Comparison of ENCODE assay signal across 10 cellular contexts in genomic region chr1:160494620-160495019, GRCh38. TPM values are rescaled to one million over a fixed set of nuclear protein-coding genes. Genes with fewer than 3 reads are reported as not detected.
A peak's percentile ranks its signal among the peaks of the same experiment; 100 is the strongest.
DNase-seq lines count a peak whose midpoint lies in the region; ATAC-seq and TF ChIP-seq lines count a peak whose summit lies in the region.
"Had no signal": no experiment of that assay in that cellular context is flagged by ENCODE, and none has a peak within 500 bp of the region (broad histone marks: within the 10 kb centered on the region; RNA-seq: fewer than 3 reads in every experiment).

No MANE protein-coding gene starts in this region.

- no peaks in the 10 kb centered on the region for H3K9me3 ChIP-seq in RWPE2 (ENCODE audit: severe bottlenecking)

- TF ChIP-seq CTCF in AG10803 (conservative IDR thresholded peaks at IDR 0.05; ENCODE audit: low read length) (0 out of 2 replicates have a peak, but pooled peaks have one; percentile 16), GM12873 (IDR thresholded peaks at IDR 0.05; ENCODE audit: insufficient read depth, low read depth, low read length, missing control alignments) (peak; percentile 35), RWPE2 (IDR thresholded peaks at IDR 0.05; ENCODE audit: poor library complexity, severe bottlenecking) (peak; percentile 41), glutamatergic neuron (IDR thresholded peaks at IDR 0.05; ENCODE audit: partially characterized antibody, unreplicated experiment) (no peak)

- DNase-seq in AG10803 (ENCODE audit: low read depth) = no peak
- DNase-seq in RWPE2 (ENCODE audit: low spot score) = no peak
- peak; percentile 25 for DNase-seq in glutamatergic neuron
- DNase-seq in NCI-H187 (lab: John Stamatoyannopoulos, UW) = no peak
- DNase-seq in COLO829 (ENCODE audit: low spot score) = no peak
- DNase-seq: central memory CD4-positive, alpha-beta T cell; hypothalamus had no signal

- H3K27me3 Mint-ChIP-seq in glutamatergic neuron (ENCODE audit: unreplicated experiment) = peaks cover 2% of the 10 kb centered on the region

- peaks cover 6% of the 10 kb centered on the region for H3K4me1 Mint-ChIP-seq in glutamatergic neuron (ENCODE audit: low read depth, unreplicated experiment)

- no peak overlapping the region for H3K27ac Mint-ChIP-seq in glutamatergic neuron (ENCODE audit: unreplicated experiment)

- no peaks in the 10 kb centered on the region for H3K27me3 ChIP-seq in RWPE2 (ENCODE audit: insufficient read depth, poor library complexity, severe bottlenecking)

- no peak overlapping the region for H3K4me3 ChIP-seq in AG10803 (ENCODE audit: low read length)
- no peak overlapping the region for H3K4me3 ChIP-seq in RWPE2 (ENCODE audit: severe bottlenecking)

- H3K4me3 Mint-ChIP-seq in glutamatergic neuron (ENCODE audit: unreplicated experiment) = no peak overlapping the region

- H3K36me3 Mint-ChIP-seq in glutamatergic neuron (ENCODE audit: unreplicated experiment) = peaks cover 4% of the 10 kb centered on the region

- H3K36me3 ChIP-seq in RWPE2 (ENCODE audit: low read depth) = no peaks in the 10 kb centered on the region

- no peaks in the 10 kb centered on the region for H3K9me3 Mint-ChIP-seq in glutamatergic neuron (ENCODE audit: unreplicated experiment)

- no peak for ATAC-seq in RWPE2 (ENCODE audit: low read depth)
- ATAC-seq in GM18498 (IDR thresholded peaks at IDR 0.05; ENCODE audit: unreplicated experiment) = no peak
- no peak for ATAC-seq in GM21390 (IDR thresholded peaks at IDR 0.05; ENCODE audit: unreplicated experiment)

- no peak overlapping the region for H3K27ac ChIP-seq in RWPE2 (ENCODE audit: poor library complexity, severe bottlenecking)

- H3K4me1 ChIP-seq in RWPE2 (ENCODE audit: insufficient read depth, poor library complexity, severe bottlenecking) = no peaks in the 10 kb centered on the region

RNA-seq across cellular contexts. Expression of gene SLAMF6, which starts 28.4 kb away (rescaled TPM):
- total RNA-seq in glutamatergic neuron (ENCODE audit: unreplicated experiment) = not detected
